Comparison of ENCODE assay signal across 8 cellular contexts in genomic region chr3:50242778-50243551, GRCh38. TPM values are rescaled to one million over a fixed set of nuclear protein-coding genes. Genes with fewer than 3 reads are reported as not detected.
DNase-seq lines count a peak whose midpoint lies in the region; TF ChIP-seq lines count a peak whose summit lies in the region.

No MANE protein-coding gene starts in this region.

- H3K9me3 Mint-ChIP-seq in activated naive CD4-positive, alpha-beta T cell treated with anti-CD3 and anti-CD28 coated beads, Interleukin-2, amount 10 ng/mL, durations not matched to agents 7 days and 5 days: no peaks in the 10 kb centered on the region

- peaks cover 27% of the 10 kb centered on the region for H3K4me1 ChIP-seq in cardiac muscle cell (ENCODE audit: low read depth)

- no peaks in the 10 kb centered on the region for H3K36me3 ChIP-seq in cardiac muscle cell

- H3K4me1 Mint-ChIP-seq in activated naive CD4-positive, alpha-beta T cell treated with anti-CD3 and anti-CD28 coated beads, Interleukin-2, amount 10 ng/mL, durations not matched to agents 7 days and 5 days: peaks cover 93% of the 10 kb centered on the region

- peak; percentile 45 for DNase-seq in stimulated activated CD4-positive, alpha-beta T cell treated with anti-CD3 and anti-CD28 coated beads, Interleukin-1b, Interleukin-23, amount 100 ng/mL, for 48 hours
- DNase-seq in stimulated activated CD4-positive, alpha-beta T cell treated with anti-CD3 and anti-CD28 coated beads, Interleukin-2, amount 100 ng/mL, for 48 hours: no peak
- DNase-seq in activated naive CD4-positive, alpha-beta T cell treated with anti-CD3 and anti-CD28 coated beads, Interleukin-2, amount 10 ng/mL, durations not matched to agents 7 days and 5 days: peak; percentile 47
- DNase-seq in cardiac muscle cell (ENCODE audit: low read depth in 1 of 2, low spot score in 1 of 2): peak in 1 of 2 donors; percentile 80
- DNase-seq in renal cortical epithelial cell (ENCODE audit: low read depth): peak; percentile 47
- no peak for DNase-seq in NCI-H2227 (lab: John Stamatoyannopoulos, UW; ENCODE audit: unreplicated experiment)
- no peak for DNase-seq in occipital lobe (lab: John Stamatoyannopoulos, UW)
- DNase-seq in DMS53 (lab: John Stamatoyannopoulos, UW): no peak

- peak overlapping the region; percentile 90 for H3K27ac Mint-ChIP-seq in activated naive CD4-positive, alpha-beta T cell treated with anti-CD3 and anti-CD28 coated beads, Interleukin-2, amount 10 ng/mL, durations not matched to agents 7 days and 5 days

- CTCF ChIA-PET in activated naive CD4-positive, alpha-beta T cell treated with anti-CD3 and anti-CD28 coated beads, Interleukin-2, amount 10 ng/mL, durations not matched to agents 7 days and 5 days (lab: Charles Lee): interaction anchor here (0.7 to 4.4 kb wide), 6 partner anchors 9 to 48 kb away, joined by 3 to 24 read pairs (median 6); no protein-coding TSS in a partner anchor

- no peaks in the 10 kb centered on the region for H3K9me3 ChIP-seq in cardiac muscle cell (ENCODE audit: low read depth)

- peak overlapping the region; percentile 38 for H3K27ac ChIP-seq in cardiac muscle cell

- H3K27me3 ChIP-seq in cardiac muscle cell: no peaks in the 10 kb centered on the region

- no peaks in the 10 kb centered on the region for H3K27me3 Mint-ChIP-seq in activated naive CD4-positive, alpha-beta T cell treated with anti-CD3 and anti-CD28 coated beads, Interleukin-2, amount 10 ng/mL, durations not matched to agents 7 days and 5 days

- peak overlapping the region; percentile 62 for H3K4me3 Mint-ChIP-seq in activated naive CD4-positive, alpha-beta T cell treated with anti-CD3 and anti-CD28 coated beads, Interleukin-2, amount 10 ng/mL, durations not matched to agents 7 days and 5 days

- no peak for TF ChIP-seq CTCF in cardiac muscle cell (IDR thresholded peaks at IDR 0.05; ENCODE audit: low read depth, low read length)

- no peak overlapping the region for H3K4me3 ChIP-seq in cardiac muscle cell

- H3K36me3 Mint-ChIP-seq in activated naive CD4-positive, alpha-beta T cell treated with anti-CD3 and anti-CD28 coated beads, Interleukin-2, amount 10 ng/mL, durations not matched to agents 7 days and 5 days: peaks cover 39% of the 10 kb centered on the region

RNA-seq across cellular contexts. Expression of gene GNAI2, which starts 7.0 kb away (rescaled TPM):
- 160 and 179 TPM in 2 replicates for total RNA-seq in cardiac muscle cell
- polyA plus RNA-seq in cardiac muscle cell: 255 and 285 TPM in 2 replicates
- 217 and 300 TPM in 2 replicates for total RNA-seq in renal cortical epithelial cell
- 84.5 TPM for total RNA-seq in occipital lobe

RNA-seq across cellular contexts. Expression of gene SEMA3B, which starts 26.0 kb away (rescaled TPM):
- total RNA-seq in cardiac muscle cell: 16.7 and 25.9 TPM in 2 replicates
- 20.6 and 23.1 TPM in 2 replicates for polyA plus RNA-seq in cardiac muscle cell
- total RNA-seq in renal cortical epithelial cell: 7.8 and 27.0 TPM in 2 replicates
- 2.3 TPM for total RNA-seq in occipital lobe

RNA-seq across cellular contexts. Expression of gene LSMEM2, which starts 35.9 kb away (rescaled TPM):
- total RNA-seq in cardiac muscle cell: 26.4 and 29.2 TPM in 2 replicates
- polyA plus RNA-seq in cardiac muscle cell: 16.4 and 18.1 TPM in 2 replicates
- not detected in 2 replicates for total RNA-seq in renal cortical epithelial cell
- total RNA-seq in occipital lobe: 0.47 TPM

RNA-seq across cellular contexts. Expression of gene SLC38A3, which starts 37.9 kb away (rescaled TPM):
- total RNA-seq in cardiac muscle cell (9.5 and 14.7 TPM in 2 replicates), renal cortical epithelial cell (1.8 TPM in 1 of 2 replicates, not detected in the other), occipital lobe (5.0 TPM)
- polyA plus RNA-seq in cardiac muscle cell: 13.4 and 18.5 TPM in 2 replicates

RNA-seq across cellular contexts. Expression of gene IFRD2, which starts 49.3 kb away (rescaled TPM):
- total RNA-seq in cardiac muscle cell: 61.0 and 75.3 TPM in 2 replicates
- 106 and 110 TPM in 2 replicates for polyA plus RNA-seq in cardiac muscle cell
- total RNA-seq in renal cortical epithelial cell: 28.8 and 57.8 TPM in 2 replicates
- 15.1 TPM for total RNA-seq in occipital lobe

Comparison
In these comparisons a context has a peak if more than half of its experiments do, and no peak if none do; other contexts are left out.
1. DNase-seq: peak in stimulated activated CD4-positive, alpha-beta T cell treated with anti-CD3 and anti-CD28 coated beads, Interleukin-1b, Interleukin-23, amount 100 ng/mL, for 48 hours (single experiment), activated naive CD4-positive, alpha-beta T cell treated with anti-CD3 and anti-CD28 coated beads, Interleukin-2, amount 10 ng/mL, durations not matched to agents 7 days and 5 days (single experiment) and renal cortical epithelial cell (single experiment); none in stimulated activated CD4-positive, alpha-beta T cell treated with anti-CD3 and anti-CD28 coated beads, Interleukin-2, amount 100 ng/mL, for 48 hours (0 of 2), NCI-H2227 (single experiment), occipital lobe (single experiment) and DMS53 (single experiment).
2. RNA of gene LSMEM2, which starts 35.9 kb away (total RNA-seq): 26.4 to 29.2 TPM in cardiac muscle cell; 0.47 TPM in occipital lobe (single experiment) and not detected in renal cortical epithelial cell; every median in the first group is over 10 times any median in the second.